8 cellular contexts compared by ENCODE assay signal in the genomic region with DNA sequence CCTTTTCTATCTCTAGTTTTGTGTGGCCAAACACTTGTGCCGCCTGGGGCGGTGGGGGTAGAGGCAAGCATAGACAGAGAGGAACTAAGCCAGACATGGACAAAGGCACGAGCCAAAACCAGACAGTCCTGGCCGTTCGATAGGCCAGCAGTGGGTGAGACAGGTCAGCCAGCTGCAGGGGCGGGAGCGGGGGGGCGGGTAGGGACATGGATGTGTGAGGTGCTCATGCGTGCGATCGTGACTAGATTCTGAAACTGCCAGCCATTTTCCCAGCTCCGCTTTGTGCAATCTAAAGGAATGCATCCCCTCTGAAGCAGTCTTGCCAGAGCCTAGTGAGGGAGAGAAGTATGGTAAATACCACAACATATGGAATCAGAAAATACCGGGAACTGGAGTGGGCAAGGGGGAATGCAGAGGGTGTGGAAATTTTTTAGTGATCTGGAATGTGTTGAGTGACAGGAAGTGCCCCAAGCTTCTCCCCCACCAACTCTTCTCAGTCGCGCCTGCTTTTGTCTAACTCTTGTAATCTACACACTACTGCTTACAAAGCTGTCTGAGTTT.
DNase-seq lines count a peak whose midpoint lies in the region; ATAC-seq and TF ChIP-seq lines count a peak whose summit lies in the region.

No MANE protein-coding gene starts in this region.

- no peaks in the 10 kb centered on the region for H3K9me3 Mint-ChIP-seq in GM23338
- no peaks in the 10 kb centered on the region for H3K9me3 Mint-ChIP-seq in MCF 10A (ENCODE audit: unreplicated experiment)

- H3K9me2 ChIP-seq in GM23338 (ENCODE audit: insufficient read depth) = no peaks in the 10 kb centered on the region

- H3K4me2 ChIP-seq in GM23338 = peak overlapping the region; percentile 61

- POLR2A ChIA-PET in MCF 10A (lab: Yijun Ruan, JAX) = interaction anchor here (0.8 to 5.7 kb wide), 36 partner anchors 7 to 400 kb away, joined by 3 to 41 read pairs (median 5); partner anchors contain the start of genes ARPC5L, NR6A1 and RPL35

- H3K27ac ChIP-seq in GM23338 (ENCODE audit: low read depth) = peak overlapping the region; percentile 52
- peak overlapping the region; percentile 32 for H3K27ac ChIP-seq in iPS-18a (ENCODE audit: low read length)

- H3K36me3 ChIP-seq in GM23338 (ENCODE audit: insufficient read depth) (no peaks in the 10 kb centered on the region), iPS-18a (ENCODE audit: control insufficient read depth, low read depth, low read length) (no peaks in the 10 kb centered on the region)

- H3K4me1 Mint-ChIP-seq in GM23338 = peaks cover 49% of the 10 kb centered on the region
- H3K4me1 Mint-ChIP-seq in MCF 10A (ENCODE audit: insufficient read depth, unreplicated experiment) = peaks cover 17% of the 10 kb centered on the region

- no peaks in the 10 kb centered on the region for H4K20me1 ChIP-seq in GM23338 (replicated peaks; ENCODE audit: insufficient read depth)

- no peaks in the 10 kb centered on the region for H3K9me3 ChIP-seq in iPS-18a (ENCODE audit: control insufficient read depth, low read depth, low read length)

- intact Hi-C loops in MCF 10A (cut with micrococcal nuclease) (loop anchor here (1.0 to 2.0 kb wide), 2 partner anchors 53 to 112 kb away; partner anchors contain the start of gene NR6A1), sciatic nerve (cut with DNase I) (no loop called here)

- peak overlapping the region; percentile 53 for H3K4me3 Mint-ChIP-seq in GM23338
- H3K4me3 Mint-ChIP-seq in MCF 10A (ENCODE audit: unreplicated experiment) = peak overlapping the region; percentile 98

- no peaks in the 10 kb centered on the region; the same call in 2 of the 3 replicates for H3K36me3 Mint-ChIP-seq in GM23338 (ENCODE audit: low read depth)
- no peaks in the 10 kb centered on the region for H3K36me3 Mint-ChIP-seq in MCF 10A (ENCODE audit: insufficient read depth, unreplicated experiment)

- H3K27me3 ChIP-seq in GM23338 (ENCODE audit: insufficient read depth) = no peaks in the 10 kb centered on the region
- H3K27me3 ChIP-seq in iPS-18a (ENCODE audit: control insufficient read depth, insufficient read depth, low read length) = no peaks in the 10 kb centered on the region

- H3K4me1 ChIP-seq in GM23338 (ENCODE audit: insufficient read depth) (peaks cover 39% of the 10 kb centered on the region), iPS-18a (ENCODE audit: control insufficient read depth, low read depth, low read length) (peaks cover 34% of the 10 kb centered on the region)

- H3K27me3 Mint-ChIP-seq in GM23338 (ENCODE audit: insufficient read depth, low read depth, poor library complexity) = peaks cover 4% of the 10 kb centered on the region
- no peaks in the 10 kb centered on the region for H3K27me3 Mint-ChIP-seq in MCF 10A (ENCODE audit: insufficient read depth, unreplicated experiment)

- no peaks in the 10 kb centered on the region for H3F3A ChIP-seq in GM23338 (replicated peaks; ENCODE audit: low read depth)

- H2AFZ ChIP-seq in GM23338 = no peak overlapping the region

- no peak for TF ChIP-seq CTCF in GM23338 (conservative IDR thresholded peaks at IDR 0.05; ENCODE audit: low read depth in 2 of 2)
- TF ChIP-seq CTCF in MCF 10A (IDR thresholded peaks at IDR 0.05; ENCODE audit: unreplicated experiment) = no peak

- ATAC-seq in GM23338 (peak; percentile 68), sciatic nerve (peak; percentile 83)

- H3K4me3 ChIP-seq in GM23338 = peak overlapping the region; percentile 34
- peak overlapping the region; percentile 38 for H3K4me3 ChIP-seq in iPS-18a (ENCODE audit: low read length)

- CTCF ChIA-PET in MCF 10A (lab: Yijun Ruan, JAX) = interaction anchor here (0.6 to 5.8 kb wide), 6 partner anchors 21 to 245 kb away, joined by 3 to 44 read pairs (median 4); no protein-coding TSS in a partner anchor

- peak overlapping the region; percentile 48 for H3K9ac ChIP-seq in iPS-18a (ENCODE audit: low read length)

- BruUV-seq in MCF 10A (replicated peaks; lab: Mats Ljungman, UMichigan) = no TSS peak

- DNase-seq in DMS153 (lab: John Stamatoyannopoulos, UW) (peak; percentile 30), GM23338 (ENCODE audit: low spot score) (peak; percentile 67), NCI-H1048 (lab: John Stamatoyannopoulos, UW) (peak; percentile 69), T-helper 1 cell (peak in 3 of 5 donors; percentile 1 to 19 (median 2)), MCF 10A (ENCODE audit: unreplicated experiment) (peak; percentile 98), sciatic nerve (ENCODE audit: low spot score) (peak; percentile 68), RKO (ENCODE audit: low spot score) (no peak)

- H3K79me2 ChIP-seq in GM23338 (replicated peaks; ENCODE audit: insufficient read depth) = peaks cover 16% of the 10 kb centered on the region

- H3K27ac Mint-ChIP-seq in GM23338 (peak overlapping the region; percentile 96), MCF 10A (ENCODE audit: low read depth, unreplicated experiment) (peak overlapping the region; percentile 96)

TF ChIP-seq in GM23338, 12 proteins besides CTCF, POLR2A, EP300 and RAD21 (continues in another document):
- TF ChIP-seq STAT1 (IDR thresholded peaks at IDR 0.05; ENCODE audit: unreplicated experiment) = no peak
- TF ChIP-seq ZNF331 (CRISPR knock-in tag; IDR thresholded peaks at IDR 0.05; ENCODE audit: low read depth) = no peak
- no peak for TF ChIP-seq EZH2phosphoT487 (IDR thresholded peaks at IDR 0.05; ENCODE audit: unreplicated experiment)
- TF ChIP-seq CREB1 (CRISPR knock-in tag; IDR thresholded peaks at IDR 0.05; ENCODE audit: low read depth) = no peak
- no peak for TF ChIP-seq JUNB (IDR thresholded peaks at IDR 0.05; ENCODE audit: unreplicated experiment)
- TF ChIP-seq REST (IDR thresholded peaks at IDR 0.05; ENCODE audit: unreplicated experiment) = no peak
- no peak for TF ChIP-seq NANOG (IDR thresholded peaks at IDR 0.05; ENCODE audit: borderline replicate concordance)
- TF ChIP-seq ZNF114 (CRISPR knock-in tag; IDR thresholded peaks at IDR 0.05) = no peak
